In genomic region chr3:120093923-120094775, GRCh38 we compare ENCODE assay signal across 1 cellular context.
TF ChIP-seq lines count a peak whose summit lies in the region.

Gene GSK3B, minus strand, starts transcription at chr3:120094447. Its CDS starts 1,013 bp downstream, at chr3:120093434.

TF ChIP-seq in HepG2, 621 proteins besides CTCF, POLR2A, EP300 and RAD21 (continued from another document and continues in another):
- no peak; the same call in 1 of the 2 replicates for TF ChIP-seq ZNF567 (CRISPR knock-in tag; IDR thresholded peaks at IDR 0.05; ENCODE audit: borderline replicate concordance)
- no peak for TF ChIP-seq ZBTB8A (CRISPR knock-in tag; IDR thresholded peaks at IDR 0.05; ENCODE audit: borderline replicate concordance, low read depth)
- 0 out of 2 replicates have a peak, but pooled peaks have one; percentile 38 for TF ChIP-seq PAX8 (CRISPR knock-in tag; IDR thresholded peaks at IDR 0.05; ENCODE audit: borderline replicate concordance)
- TF ChIP-seq MLXIP (CRISPR knock-in tag; IDR thresholded peaks at IDR 0.05; ENCODE audit: borderline replicate concordance) = no peak
- no peak for TF ChIP-seq ZNF224 (CRISPR knock-in tag; IDR thresholded peaks at IDR 0.05)
- TF ChIP-seq RCOR2 (CRISPR knock-in tag; IDR thresholded peaks at IDR 0.05) = no peak
- TF ChIP-seq MXD4 (CRISPR knock-in tag; IDR thresholded peaks at IDR 0.05) = no peak
- peak; percentile 60; the same call in 1 of the 2 replicates for TF ChIP-seq IRF9 (CRISPR knock-in tag; IDR thresholded peaks at IDR 0.05; ENCODE audit: borderline replicate concordance)
- no peak for TF ChIP-seq GTF2F1 (IDR thresholded peaks at IDR 0.05; ENCODE audit: low read length)
- TF ChIP-seq GATAD1 (CRISPR knock-in tag; IDR thresholded peaks at IDR 0.05) = no peak; the same call in 1 of the 2 replicates
- TF ChIP-seq ZNF670 (CRISPR knock-in tag; IDR thresholded peaks at IDR 0.05; ENCODE audit: borderline replicate concordance) = no peak
- no peak for TF ChIP-seq NCOA2 (CRISPR knock-in tag; IDR thresholded peaks at IDR 0.05)
- 0 out of 2 replicates have a peak, but pooled peaks have one; percentile 37 for TF ChIP-seq RXRB (CRISPR knock-in tag; IDR thresholded peaks at IDR 0.05; ENCODE audit: borderline replicate concordance)
- TF ChIP-seq SOX5 (CRISPR knock-in tag; IDR thresholded peaks at IDR 0.05; ENCODE audit: borderline replicate concordance) = 0 out of 2 replicates have a peak, but pooled peaks have one; percentile 5
- no peak for TF ChIP-seq PAF1 (CRISPR knock-in tag; IDR thresholded peaks at IDR 0.05)
- TF ChIP-seq SNAPC5 (CRISPR knock-in tag; IDR thresholded peaks at IDR 0.05; ENCODE audit: borderline replicate concordance) = no peak
- TF ChIP-seq ZNF235 (CRISPR knock-in tag; IDR thresholded peaks at IDR 0.05; ENCODE audit: borderline replicate concordance) = peak; percentile 75; the same call in 1 of the 2 replicates
- TF ChIP-seq ZNF737 (CRISPR knock-in tag; IDR thresholded peaks at IDR 0.05; ENCODE audit: borderline replicate concordance) = no peak
- no peak for TF ChIP-seq ZBTB7B (CRISPR knock-in tag; IDR thresholded peaks at IDR 0.05)
- TF ChIP-seq ZNF251 (CRISPR knock-in tag; IDR thresholded peaks at IDR 0.05) = no peak
- no peak for TF ChIP-seq ZNF512 (CRISPR knock-in tag; IDR thresholded peaks at IDR 0.05)
- no peak for TF ChIP-seq ZNF550 (CRISPR knock-in tag; IDR thresholded peaks at IDR 0.05; ENCODE audit: borderline replicate concordance)
- TF ChIP-seq ELF4 (CRISPR knock-in tag; IDR thresholded peaks at IDR 0.05; ENCODE audit: borderline replicate concordance) = no peak
- no peak for TF ChIP-seq TBP (CRISPR knock-in tag; IDR thresholded peaks at IDR 0.05)
- TF ChIP-seq ATAD3A (CRISPR knock-in tag; IDR thresholded peaks at IDR 0.05) = no peak
- no peak for TF ChIP-seq ZHX2 (IDR thresholded peaks at IDR 0.05; ENCODE audit: low read depth)
- no peak for TF ChIP-seq ZHX2 (CRISPR knock-in tag; IDR thresholded peaks at IDR 0.05; ENCODE audit: borderline replicate concordance)
- no peak for TF ChIP-seq E2F5 (CRISPR knock-in tag; conservative IDR thresholded peaks at IDR 0.05)
- no peak for TF ChIP-seq EZH2 (conservative IDR thresholded peaks at IDR 0.05; ENCODE audit: low read depth, low read length)
- no peak for TF ChIP-seq ZBTB10 (CRISPR knock-in tag; IDR thresholded peaks at IDR 0.05; ENCODE audit: borderline replicate concordance)
- TF ChIP-seq MLX (CRISPR knock-in tag; IDR thresholded peaks at IDR 0.05) = no peak
- peak; percentile 45; the same call in 1 of the 2 replicates for TF ChIP-seq ZNF768 (CRISPR knock-in tag; IDR thresholded peaks at IDR 0.05)
- TF ChIP-seq SOX13 (IDR thresholded peaks at IDR 0.05) = no peak
- TF ChIP-seq SOX13 (CRISPR knock-in tag; conservative IDR thresholded peaks at IDR 0.05 in 1 of 2, IDR thresholded peaks at IDR 0.05 in 1 of 2) = no peak; a peak in 1 of 4 replicates
- no peak for TF ChIP-seq RFX3 (CRISPR knock-in tag; IDR thresholded peaks at IDR 0.05)
- TF ChIP-seq KAT8 (CRISPR knock-in tag; IDR thresholded peaks at IDR 0.05) = 0 out of 2 replicates have a peak, but pooled peaks have one; percentile 22
- TF ChIP-seq ZNF24 (IDR thresholded peaks at IDR 0.05) = no peak
- TF ChIP-seq GMEB2 (CRISPR knock-in tag; IDR thresholded peaks at IDR 0.05; ENCODE audit: low read depth) = no peak
- TF ChIP-seq NFYC (CRISPR knock-in tag; IDR thresholded peaks at IDR 0.05) = no peak
- TF ChIP-seq HOXD1 (CRISPR knock-in tag; IDR thresholded peaks at IDR 0.05) = 0 out of 2 replicates have a peak, but pooled peaks have one; percentile 16
- TF ChIP-seq RORA (CRISPR knock-in tag; IDR thresholded peaks at IDR 0.05) = no peak
- TF ChIP-seq MED13 (CRISPR knock-in tag; IDR thresholded peaks at IDR 0.05) = peak; percentile 30; the same call in 1 of the 2 replicates
- TF ChIP-seq ZSCAN29 (CRISPR knock-in tag; conservative IDR thresholded peaks at IDR 0.05) = no peak
- no peak for TF ChIP-seq ZNF800 (CRISPR knock-in tag; IDR thresholded peaks at IDR 0.05)
- no peak for TF ChIP-seq ETV5 (CRISPR knock-in tag; IDR thresholded peaks at IDR 0.05; ENCODE audit: borderline replicate concordance)
- TF ChIP-seq TEAD3 (CRISPR knock-in tag; optimal IDR thresholded peaks at IDR 0.05; ENCODE audit: borderline replicate concordance) = no peak
